ENCODE assay signal across 17 cellular contexts in genomic region chr2:119638246-119638645, GRCh38. TPM values are rescaled to one million over a fixed set of nuclear protein-coding genes. Genes with fewer than 3 reads are reported as not detected.
DNase-seq lines count a peak whose midpoint lies in the region; ATAC-seq and TF ChIP-seq lines count a peak whose summit lies in the region.
"Had no signal": no experiment of that assay in that cellular context is flagged by ENCODE, and none has a peak within 500 bp of the region (broad histone marks: within the 10 kb centered on the region; RNA-seq: fewer than 3 reads in every experiment).

No MANE protein-coding gene starts in this region.

- H3K36me3 ChIP-seq in GM23338 (ENCODE audit: insufficient read depth), result no peaks in the 10 kb centered on the region
- no peaks in the 10 kb centered on the region for H3K36me3 ChIP-seq in upper lobe of left lung
- H3K36me3 ChIP-seq in H7 (replicated peaks; ENCODE audit: control insufficient read depth, insufficient read depth, low read length), result no peaks in the 10 kb centered on the region
- H3K36me3 ChIP-seq: BLaER1 had no signal

- no peaks in the 10 kb centered on the region for H3F3A ChIP-seq in GM23338 (replicated peaks; ENCODE audit: low read depth)

- H3K4me3 Mint-ChIP-seq in GM23338 (no peak overlapping the region), type B pancreatic cell (no peak overlapping the region)
- H3K4me3 Mint-ChIP-seq: CD8-positive, alpha-beta memory T cell; HFFc6 had no signal

- peaks cover 7% of the 10 kb centered on the region for H3K27me3 Mint-ChIP-seq in GM23338 (ENCODE audit: insufficient read depth, low read depth, poor library complexity)
- H3K27me3 Mint-ChIP-seq in type B pancreatic cell, result peaks cover 18% of the 10 kb centered on the region

- no peak for TF ChIP-seq POLR2A in upper lobe of left lung (IDR thresholded peaks at IDR 0.05)

- H3K9me2 ChIP-seq in GM23338 (ENCODE audit: insufficient read depth), result peaks cover 3% of the 10 kb centered on the region

- 0 out of 2 replicates have a peak overlapping the region, but pooled peaks have one; percentile 31 for H2AFZ ChIP-seq in GM23338

- H3K27me3 ChIP-seq in GM23338 (ENCODE audit: insufficient read depth), result no peaks in the 10 kb centered on the region
- H3K27me3 ChIP-seq in dorsolateral prefrontal cortex, result no peaks in the 10 kb centered on the region
- H3K27me3 ChIP-seq in upper lobe of left lung, result no peaks in the 10 kb centered on the region
- peaks cover 17% of the 10 kb centered on the region for H3K27me3 ChIP-seq in foreskin keratinocyte
- no peaks in the 10 kb centered on the region for H3K27me3 ChIP-seq in H7 (ENCODE audit: control insufficient read depth, insufficient read depth, low read length)
- H3K27me3 ChIP-seq: BLaER1 had no signal

- H3K9me3 ChIP-seq in upper lobe of left lung, result no peaks in the 10 kb centered on the region
- H3K9me3 ChIP-seq: Caco-2 had no signal

- ATAC-seq in GM23338 (no peak), upper lobe of left lung (ENCODE audit: low FRiP score in 2 of 2) (peak; percentile 11 to 38), foreskin keratinocyte (no peak)

- H3K9me3 Mint-ChIP-seq in GM23338 (peaks cover 2% of the 10 kb centered on the region; the same call in 1 of the 3 replicates), type B pancreatic cell (no peaks in the 10 kb centered on the region)
- H3K9me3 Mint-ChIP-seq: CD8-positive, alpha-beta memory T cell; HFFc6 had no signal

- no peak overlapping the region for H3K4me3 ChIP-seq in GM23338
- H3K4me3 ChIP-seq in dorsolateral prefrontal cortex, result no peak overlapping the region
- H3K4me3 ChIP-seq in upper lobe of left lung, result no peak overlapping the region
- H3K4me3 ChIP-seq in H7 (ENCODE audit: insufficient read depth, low read depth, low read length), result no peak overlapping the region
- H3K4me3 ChIP-seq: BLaER1 had no signal

- no peak for TF ChIP-seq CTCF in GM23338 (conservative IDR thresholded peaks at IDR 0.05; ENCODE audit: low read depth in 2 of 2)
- no peak for TF ChIP-seq CTCF in dorsolateral prefrontal cortex (IDR thresholded peaks at IDR 0.05 in 54 of 56, conservative IDR thresholded peaks at IDR 0.05 in 2 of 56; ENCODE audit: low read depth in 1 of 56, partially characterized antibody in 56 of 56)
- no peak for TF ChIP-seq CTCF in upper lobe of left lung (IDR thresholded peaks at IDR 0.05)
- TF ChIP-seq CTCF in foreskin keratinocyte (conservative IDR thresholded peaks at IDR 0.05), result no peak
- TF ChIP-seq CTCF in type B pancreatic cell (conservative IDR thresholded peaks at IDR 0.05), result no peak

- TF ChIP-seq EP300 in upper lobe of left lung (IDR thresholded peaks at IDR 0.05), result no peak

- H3K4me1 Mint-ChIP-seq in GM23338 (peaks cover 20% of the 10 kb centered on the region), type B pancreatic cell (ENCODE audit: unreplicated experiment) (peaks cover 26% of the 10 kb centered on the region)

- peaks cover 17% of the 10 kb centered on the region for H3K4me1 ChIP-seq in GM23338 (ENCODE audit: insufficient read depth)
- peaks cover 0 to 7% (median 3%) of the 10 kb centered on the region in 4 donors for H3K4me1 ChIP-seq in upper lobe of left lung
- no peaks in the 10 kb centered on the region for H3K4me1 ChIP-seq in foreskin keratinocyte
- H3K4me1 ChIP-seq: BLaER1, Caco-2 had no signal

- H3K36me3 Mint-ChIP-seq in GM23338 (ENCODE audit: low read depth), result no peaks in the 10 kb centered on the region
- no peaks in the 10 kb centered on the region for H3K36me3 Mint-ChIP-seq in type B pancreatic cell
- H3K36me3 Mint-ChIP-seq: CD8-positive, alpha-beta memory T cell had no signal

- no peaks in the 10 kb centered on the region for H3K79me2 ChIP-seq in GM23338 (replicated peaks; ENCODE audit: insufficient read depth)

- intact Hi-C loops in dorsolateral prefrontal cortex (cut with DNase I), result loop anchor here in 1 of 2 donors (5.0 kb wide), 1 partner anchor 539 kb away; no protein-coding TSS in a partner anchor

- H3K27ac ChIP-seq in GM23338 (ENCODE audit: low read depth), result no peak overlapping the region
- H3K27ac ChIP-seq in dorsolateral prefrontal cortex, result peak overlapping the region in 47 of 59 donors; percentile 1 to 85 (median 65)
- H3K27ac ChIP-seq in upper lobe of left lung, result no peak overlapping the region
- H3K27ac ChIP-seq in foreskin keratinocyte, result no peak overlapping the region
- H3K27ac ChIP-seq: BLaER1 had no signal

- H3K27ac Mint-ChIP-seq in GM23338 (no peak overlapping the region), type B pancreatic cell (no peak overlapping the region)
- H3K27ac Mint-ChIP-seq: CD8-positive, alpha-beta memory T cell; HFFc6 had no signal

- H4K20me1 ChIP-seq in GM23338 (replicated peaks; ENCODE audit: insufficient read depth), result no peaks in the 10 kb centered on the region
- H4K20me1 ChIP-seq: BLaER1 had no signal

- DNase-seq in GM23338 (ENCODE audit: low spot score) (no peak), dorsolateral prefrontal cortex (no peak), retina (peak; percentile 31), upper lobe of left lung (no peak), foreskin keratinocyte (no peak), DMS53 (lab: John Stamatoyannopoulos, UW) (no peak), H7 (no peak), type B pancreatic cell (ENCODE audit: extremely low spot score, unreplicated experiment) (no peak)
- DNase-seq: 8988T; AML-193; Caco-2; CD8-positive, alpha-beta memory T cell; GF-D8; GOT3; HCEC 1CT; HFFc6 had no signal

- H3K4me2 ChIP-seq in GM23338, result no peak overlapping the region
- H3K4me2 ChIP-seq: BLaER1 had no signal

- 59 to 76% methylated on average over 11 to 12 of the region's 12 CpGs for WGBS in upper lobe of left lung, 2 donors

TF ChIP-seq in GM23338, 12 proteins besides CTCF, POLR2A, EP300 and RAD21 (continues in another document):
- TF ChIP-seq JUNB (IDR thresholded peaks at IDR 0.05; ENCODE audit: unreplicated experiment) (no peak), REST (IDR thresholded peaks at IDR 0.05; ENCODE audit: unreplicated experiment) (no peak), ZNF114 (CRISPR knock-in tag; IDR thresholded peaks at IDR 0.05) (no peak), CREB1 (CRISPR knock-in tag; IDR thresholded peaks at IDR 0.05; ENCODE audit: low read depth) (no peak), EZH2 (IDR thresholded peaks at IDR 0.05; ENCODE audit: low read depth, unreplicated experiment) (no peak)

RNA-seq across cellular contexts. Expression of gene TMEM177, which starts 40.8 kb away (rescaled TPM):
- total RNA-seq in GM23338 (2014; rRNA removed; shearing (Covaris generic)), result 52.0 and 58.7 TPM in 2 replicates
- polyA plus RNA-seq in GM23338 (2016; fragmentation: Nextera tagmentation; extraction: Ambion mirVana) (45.1 and 50.5 TPM in 2 replicates), foreskin keratinocyte (26.6 and 29.7 TPM in 2 replicates)
- total RNA-seq in dorsolateral prefrontal cortex (10 to 100 TPM; 13.0 to 30.4 (median 20.3) TPM), upper lobe of left lung (1 to 10 TPM; 4.1 to 9.4 (median 6.0) TPM), foreskin keratinocyte (19.8 and 22.2 TPM in 2 replicates), type B pancreatic cell (ENCODE audit: low replicate concordance) (16.9 and 19.0 TPM in 2 replicates)
- 86.6 and 90.0 TPM in 2 replicates for total RNA-seq in H7 (2014; rRNA removed; shearing (Covaris generic))

Comparison
In these comparisons a context has a peak if more than half of its experiments do, and no peak if none do; other contexts are left out.
1. ATAC-seq: peak in upper lobe of left lung (2 of 2); none in GM23338 (single experiment) and foreskin keratinocyte (single experiment).
2. H3K27ac ChIP-seq: peak in dorsolateral prefrontal cortex (47 of 59); none in GM23338 (single experiment), upper lobe of left lung (0 of 4) and foreskin keratinocyte (single experiment).